In the genomic region with DNA sequence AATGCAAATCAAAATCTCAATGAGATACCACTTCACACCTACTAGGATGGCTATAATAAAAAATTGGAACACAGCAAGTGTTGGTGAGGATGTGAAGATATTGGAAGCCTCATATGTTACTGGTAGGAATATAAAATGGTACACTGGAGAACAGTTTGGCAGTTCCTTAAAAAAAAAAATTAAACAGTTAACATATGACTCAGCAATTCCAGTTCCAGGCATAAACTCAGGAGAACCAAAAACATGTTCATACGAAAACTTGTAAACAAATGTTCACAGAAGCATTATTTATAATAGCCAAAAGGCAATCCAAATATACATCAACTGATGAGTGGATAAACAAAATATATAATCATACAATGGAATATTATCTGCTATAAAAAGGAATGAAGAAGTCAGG, we compare ENCODE assay signal across 21 cellular contexts. TPM values are rescaled to one million over a fixed set of nuclear protein-coding genes. Genes with fewer than 3 reads are reported as not detected.
DNase-seq lines count a peak whose midpoint lies in the region; ATAC-seq and TF ChIP-seq lines count a peak whose summit lies in the region.
"Had no signal": no experiment of that assay in that cellular context is flagged by ENCODE, and none has a peak within 500 bp of the region (broad histone marks: within the 10 kb centered on the region; RNA-seq: fewer than 3 reads in every experiment).

No MANE protein-coding gene starts in this region.

- H3K36me3 Mint-ChIP-seq in Caco-2 (ENCODE audit: insufficient read depth, unreplicated experiment) (peaks cover 6% of the 10 kb centered on the region), HFFc6 (ENCODE audit: low read depth) (no peaks in the 10 kb centered on the region)
- H3K36me3 Mint-ChIP-seq: activated naive CD8-positive, alpha-beta T cell treated with anti-CD3 and anti-CD28 coated beads for 36 hours had no signal

- no peak for TF ChIP-seq POLR2A in adrenal gland (IDR thresholded peaks at IDR 0.05)

- H3K4me3 ChIP-seq in Caco-2 (ENCODE audit: low read depth, low read length), result no peak overlapping the region
- H3K4me3 ChIP-seq in adrenal gland, result no peak overlapping the region
- no peak overlapping the region for H3K4me3 ChIP-seq in muscle layer of colon (ENCODE audit: low read depth in 1 of 2, low read length in 2 of 2)
- no peak overlapping the region for H3K4me3 ChIP-seq in HAP-1
- H3K4me3 ChIP-seq: lung, psoas muscle, skin epidermis, uterus had no signal

- H3K27ac ChIP-seq in adrenal gland, result peak overlapping the region in 3 of 5 donors; percentile 51 to 69 (median 63)
- H3K27ac ChIP-seq in muscle layer of colon (ENCODE audit: low read depth, low read length), result peak overlapping the region; percentile 23
- H3K27ac ChIP-seq: psoas muscle, skin epidermis, uterus had no signal

- H3K36me3 ChIP-seq in Caco-2 (ENCODE audit: control insufficient read depth, insufficient read depth, low read length) (no peaks in the 10 kb centered on the region), adrenal gland (replicated peaks in 1 of 2) (no peaks in the 10 kb centered on the region), muscle layer of colon (ENCODE audit: insufficient read depth, low read length) (no peaks in the 10 kb centered on the region), HAP-1 (replicated peaks) (no peaks in the 10 kb centered on the region; the same call in 1 of the 2 replicates)
- H3K36me3 ChIP-seq: uterus had no signal

- BruUV-seq in Caco-2 (replicated peaks; lab: Mats Ljungman, UMichigan), result no TSS peak

- TF ChIP-seq CTCF in Caco-2 (IDR thresholded peaks at IDR 0.05; ENCODE audit: insufficient read depth in 1 of 2, low read depth in 1 of 2, low read length in 1 of 2, severe bottlenecking in 1 of 2, unreplicated experiment in 1 of 2), result no peak
- no peak for TF ChIP-seq CTCF in HFFc6 (IDR thresholded peaks at IDR 0.05)
- TF ChIP-seq CTCF in adrenal gland (IDR thresholded peaks at IDR 0.05), result no peak

- in situ Hi-C loops in HAP-1 (cut with MboI; ENCODE audit: low sequenced_read_pairs), result no loop called here

- H3K4me3 Mint-ChIP-seq in Caco-2 (ENCODE audit: unreplicated experiment), result no peak overlapping the region
- H3K4me3 Mint-ChIP-seq in HFFc6, result no peak overlapping the region
- H3K4me3 Mint-ChIP-seq: activated CD4-positive, alpha-beta T cell treated with anti-CD3 and anti-CD28 coated beads, Interleukin-2, amount 10 ng/mL, durations not matched to agents 24 days and 14 days; activated CD8-positive, alpha-beta memory T cell treated with anti-CD3 and anti-CD28 coated beads, Interleukin-2, amount 10 ng/mL, durations not matched to agents 7 days and 5 days; activated naive CD8-positive, alpha-beta T cell treated with anti-CD3 and anti-CD28 coated beads for 36 hours; CD4-positive, alpha-beta memory T cell had no signal

- intact Hi-C loops in Caco-2 (cut with micrococcal nuclease; ENCODE audit: unreplicated experiment), result no loop called here
- intact Hi-C loops in adrenal gland (cut with DNase I), result no loop called here

- no peaks in the 10 kb centered on the region for H3K9me3 Mint-ChIP-seq in Caco-2 (ENCODE audit: unreplicated experiment)
- H3K9me3 Mint-ChIP-seq in HFFc6, result no peaks in the 10 kb centered on the region
- H3K9me3 Mint-ChIP-seq: activated CD4-positive, alpha-beta T cell treated with anti-CD3 and anti-CD28 coated beads, Interleukin-2, amount 10 ng/mL, durations not matched to agents 24 days and 14 days; activated naive CD8-positive, alpha-beta T cell treated with anti-CD3 and anti-CD28 coated beads for 36 hours; CD4-positive, alpha-beta memory T cell had no signal

- WGBS in adrenal gland, 4 donors, result 13 to 19% (median 18%) methylated on average over 1 of the region's 1 CpG

- ATAC-seq in HG03025 (IDR thresholded peaks at IDR 0.05; ENCODE audit: low FRiP score, unreplicated experiment) (no peak), GM19324 (IDR thresholded peaks at IDR 0.05; ENCODE audit: low FRiP score, unreplicated experiment) (no peak)
- ATAC-seq: activated CD8-positive, alpha-beta memory T cell treated with anti-CD3 and anti-CD28 coated beads, Interleukin-2, amount 10 ng/mL, durations not matched to agents 7 days and 5 days; psoas muscle had no signal

- H3K9ac ChIP-seq in muscle layer of colon (ENCODE audit: low read length), result no peak overlapping the region

- H3K4me1 ChIP-seq in Caco-2, result 0 out of 2 replicates have a peak, but pooled peaks cover 1% of the 10 kb centered on the region
- peaks cover 28 to 43% of the 10 kb centered on the region in 2 donors for H3K4me1 ChIP-seq in adrenal gland (replicated peaks in 1 of 2)
- H3K4me1 ChIP-seq in muscle layer of colon (ENCODE audit: insufficient read depth, low read length), result peaks cover 21% of the 10 kb centered on the region
- peaks cover 25% of the 10 kb centered on the region for H3K4me1 ChIP-seq in HAP-1
- H3K4me1 ChIP-seq: psoas muscle had no signal

- POLR2A ChIA-PET in Caco-2 (lab: Charles Lee), result interaction anchor here (0.6 kb wide), 1 partner anchor 51 kb away, joined by 3 read pairs; no protein-coding TSS in a partner anchor

- H3K27me3 Mint-ChIP-seq in Caco-2 (ENCODE audit: insufficient read depth, unreplicated experiment) (no peaks in the 10 kb centered on the region), HFFc6 (ENCODE audit: insufficient read depth) (no peaks in the 10 kb centered on the region)
- H3K27me3 Mint-ChIP-seq: activated naive CD8-positive, alpha-beta T cell treated with anti-CD3 and anti-CD28 coated beads for 36 hours; CD4-positive, alpha-beta memory T cell had no signal

- H3K4me1 Mint-ChIP-seq in Caco-2 (ENCODE audit: low read depth, unreplicated experiment), result peaks cover under 1% of the 10 kb centered on the region
- peaks cover 48% of the 10 kb centered on the region for H3K4me1 Mint-ChIP-seq in HFFc6 (ENCODE audit: low read depth)

- H3K27me3 ChIP-seq in Caco-2 (replicated peaks; ENCODE audit: control insufficient read depth, insufficient read depth, low read length), result no peaks in the 10 kb centered on the region
- H3K27me3 ChIP-seq in adrenal gland, result no peaks in the 10 kb centered on the region
- no peaks in the 10 kb centered on the region for H3K27me3 ChIP-seq in muscle layer of colon (ENCODE audit: control insufficient read depth in 1 of 2, insufficient read depth in 2 of 2, low read length in 2 of 2)
- no peaks in the 10 kb centered on the region for H3K27me3 ChIP-seq in HAP-1 (ENCODE audit: low read depth)
- H3K27me3 ChIP-seq: uterus had no signal

- H3K27ac Mint-ChIP-seq in Caco-2 (ENCODE audit: unreplicated experiment), result peak overlapping the region; percentile 29
- peak overlapping the region; percentile 77 for H3K27ac Mint-ChIP-seq in HFFc6
- H3K27ac Mint-ChIP-seq: activated CD4-positive, alpha-beta T cell treated with anti-CD3 and anti-CD28 coated beads, Interleukin-2, amount 10 ng/mL, durations not matched to agents 24 days and 14 days; activated CD8-positive, alpha-beta memory T cell treated with anti-CD3 and anti-CD28 coated beads, Interleukin-2, amount 10 ng/mL, durations not matched to agents 7 days and 5 days; activated naive CD8-positive, alpha-beta T cell treated with anti-CD3 and anti-CD28 coated beads for 36 hours had no signal

- CTCF ChIA-PET in Caco-2 (lab: Charles Lee), result no interaction called here

- H3K9me3 ChIP-seq in Caco-2, result no peaks in the 10 kb centered on the region
- no peaks in the 10 kb centered on the region for H3K9me3 ChIP-seq in adrenal gland (replicated peaks in 1 of 3)
- no peaks in the 10 kb centered on the region for H3K9me3 ChIP-seq in muscle layer of colon (ENCODE audit: low read length)
- H3K9me3 ChIP-seq in HAP-1, result no peaks in the 10 kb centered on the region
- H3K9me3 ChIP-seq: psoas muscle, uterus had no signal

- DNase-seq in Caco-2, result no peak
- no peak for DNase-seq in HFFc6
- no peak for DNase-seq in adrenal gland
- no peak for DNase-seq in HAP-1 (ENCODE audit: low spot score in 2 of 2)
- no peak for DNase-seq in SIG-M5 (lab: John Stamatoyannopoulos, UW)
- DNase-seq: activated CD4-positive, alpha-beta T cell treated with anti-CD3 and anti-CD28 coated beads, Interleukin-2, amount 10 ng/mL, durations not matched to agents 24 days and 14 days; activated CD8-positive, alpha-beta memory T cell treated with anti-CD3 and anti-CD28 coated beads, Interleukin-2, amount 10 ng/mL, durations not matched to agents 7 days and 5 days; activated naive CD8-positive, alpha-beta T cell treated with anti-CD3 and anti-CD28 coated beads for 36 hours; CD4-positive, alpha-beta memory T cell; DMS53; NCI-H1694; NCI-H526 treated with DMSO at 0.1 percent for 48 hours; psoas muscle; Right ventricle myocardium superior; stimulated activated CD4-positive, alpha-beta T cell treated with anti-CD3 and anti-CD28 coated beads, Interleukin-1b, Interleukin-23, amount 100 ng/mL, for 48 hours; uterus had no signal

RNA-seq across cellular contexts. Expression of a gene that starts 28.2 kb away (rescaled TPM):
- total RNA-seq in Caco-2 (2022), result 89.3 and 92.6 TPM in 2 replicates
- 10 to 100 TPM; 12.0 to 15.5 (median 12.7) TPM for total RNA-seq in HFFc6 (2021; fragmentation: NEBNext Ultra II Directional; extraction: Animal tissue kit (Norgen Biotek cat#: 25700))
- 10 to 100 TPM; 39.1 to 58.7 (median 48.1) TPM for total RNA-seq in adrenal gland
- 10 to 100 TPM; 22.7 to 52.8 (median 39.3) TPM for polyA plus RNA-seq in adrenal gland
